In the genomic region with DNA sequence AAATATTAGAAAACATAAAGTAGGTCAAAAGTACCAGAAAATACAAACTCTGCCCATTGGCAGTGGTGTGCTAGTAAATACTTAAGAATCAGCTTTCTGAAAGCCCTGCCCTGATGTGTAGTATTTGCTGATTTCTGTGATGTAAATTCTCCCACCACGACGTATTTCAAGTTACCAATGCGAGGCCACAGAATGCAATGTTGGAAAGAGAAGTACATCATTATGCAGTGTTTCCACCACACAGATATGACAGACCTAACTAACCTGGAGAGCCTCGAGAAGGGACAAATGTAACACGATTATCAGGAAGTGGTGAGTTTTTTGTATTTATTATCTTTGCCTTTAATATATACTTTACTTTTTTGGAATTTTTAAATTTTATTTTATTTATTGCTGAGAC, we compare ENCODE assay signal across 19 cellular contexts. TPM values are rescaled to one million over a fixed set of nuclear protein-coding genes. Genes with fewer than 3 reads are reported as not detected.
DNase-seq lines count a peak whose midpoint lies in the region; ATAC-seq, FAIRE-seq and TF ChIP-seq lines count a peak whose summit lies in the region.
"Had no signal": no experiment of that assay in that cellular context is flagged by ENCODE, and none has a peak within 500 bp of the region (broad histone marks: within the 10 kb centered on the region; RNA-seq: fewer than 3 reads in every experiment).

No MANE protein-coding gene starts in this region.

- TF ChIP-seq POLR2A in HepG2 (IDR thresholded peaks at IDR 0.05; ENCODE audit: insufficient read depth in 1 of 2, low read depth in 2 of 2, low read length in 2 of 2): no peak
- TF ChIP-seq POLR2A in right lobe of liver (IDR thresholded peaks at IDR 0.05): no peak

- no peak for TF ChIP-seq RAD21 in HepG2 (CRISPR knock-in tag; IDR thresholded peaks at IDR 0.05)

- H3K9me3 Mint-ChIP-seq in activated naive CD8-positive, alpha-beta T cell treated with anti-CD3 and anti-CD28 coated beads, Interleukin-2, amount 50 U/mL, for 24 hours: no peaks in the 10 kb centered on the region
- H3K9me3 Mint-ChIP-seq: CD4-positive, alpha-beta memory T cell had no signal

- no peaks in the 10 kb centered on the region for H3K27me3 ChIP-seq in HepG2 (ENCODE audit: control insufficient read depth in 1 of 2, insufficient read depth in 2 of 2, low read length in 2 of 2)
- H3K27me3 ChIP-seq in right lobe of liver: no peaks in the 10 kb centered on the region
- no peaks in the 10 kb centered on the region for H3K27me3 ChIP-seq in neutrophil
- H3K27me3 ChIP-seq in osteoblast (ENCODE audit: insufficient read depth, low read length): no peaks in the 10 kb centered on the region
- H3K27me3 ChIP-seq: heart right ventricle, upper lobe of right lung had no signal

- no peak overlapping the region for H3K9ac ChIP-seq in HepG2 (ENCODE audit: insufficient read depth, low read depth, low read length)

- H3K4me1 ChIP-seq in HepG2 (ENCODE audit: insufficient read depth, low read length) (peaks cover 69% of the 10 kb centered on the region), right lobe of liver (no peaks in the 10 kb centered on the region), neutrophil (ENCODE audit: control insufficient read depth in 1 of 2, insufficient read depth in 1 of 2, low read depth in 1 of 2, low read length in 1 of 2) (peaks cover 74 to 76% of the 10 kb centered on the region in 2 experiments), osteoblast (ENCODE audit: insufficient read depth, low read length) (peaks cover 5% of the 10 kb centered on the region)

- H3K27ac ChIP-seq in HepG2 (ENCODE audit: extremely low read length, insufficient read depth, low read length) (peak overlapping the region; percentile 72), right lobe of liver (no peak overlapping the region), neutrophil (peak overlapping the region; percentile 64), osteoblast (ENCODE audit: low read depth, low read length) (no peak overlapping the region)

- WGBS in HepG2 (ENCODE audit: low lambda C conversion rate): 89% methylated on average over 5 of the region's 5 CpGs
- 70% methylated on average over 5 of the region's 5 CpGs for WGBS in right lobe of liver (ENCODE audit: insufficient coverage, low coverage, low lambda C conversion rate, missing lambda C conversion rate)

- H3K4me1 Mint-ChIP-seq in activated naive CD8-positive, alpha-beta T cell treated with anti-CD3 and anti-CD28 coated beads, Interleukin-2, amount 50 U/mL, for 24 hours: peaks cover 54% of the 10 kb centered on the region

- H3K4me3 ChIP-seq in HepG2 (replicated peaks in 1 of 3; ENCODE audit: insufficient read depth in 1 of 3, low read depth in 2 of 3, low read length in 3 of 3) (no peak overlapping the region), right lobe of liver (no peak overlapping the region), neutrophil (ENCODE audit: low read depth in 1 of 2, low read length in 1 of 2) (no peak overlapping the region), osteoblast (ENCODE audit: insufficient read depth, low read length) (no peak overlapping the region)
- H3K4me3 ChIP-seq: heart right ventricle, upper lobe of right lung had no signal

- H3K4me2 ChIP-seq in HepG2 (ENCODE audit: low read depth, low read length) (no peak overlapping the region), osteoblast (ENCODE audit: insufficient read depth, low read length) (no peak overlapping the region)

- no peak for FAIRE-seq in HepG2 (lab: Jason Lieb, UNC)
- FAIRE-seq: islet of Langerhans had no signal

- POLR2A ChIA-PET in HepG2 (lab: Yijun Ruan, JAX): interaction anchor here (1.1 to 3.3 kb wide), 5 partner anchors 9 to 184 kb away, joined by 3 to 53 read pairs (median 6); a partner anchor contains a TSS

- no peak overlapping the region for H3K4me3 Mint-ChIP-seq in activated naive CD8-positive, alpha-beta T cell treated with anti-CD3 and anti-CD28 coated beads, Interleukin-2, amount 50 U/mL, for 24 hours
- H3K4me3 Mint-ChIP-seq: activated naive CD8-positive, alpha-beta T cell; CD4-positive, alpha-beta memory T cell had no signal

- H2AFZ ChIP-seq in HepG2 (ENCODE audit: low read length): no peak overlapping the region
- H2AFZ ChIP-seq in osteoblast (ENCODE audit: low read length): no peak overlapping the region

- H3K9me3 ChIP-seq in HepG2 (ENCODE audit: low read length) (no peaks in the 10 kb centered on the region), right lobe of liver (no peaks in the 10 kb centered on the region), neutrophil (no peaks in the 10 kb centered on the region), osteoblast (ENCODE audit: low read depth, low read length) (no peaks in the 10 kb centered on the region)
- H3K9me3 ChIP-seq: heart right ventricle, upper lobe of right lung had no signal

- no peak for TF ChIP-seq EP300 in HepG2 (IDR thresholded peaks at IDR 0.05; ENCODE audit: low read depth in 2 of 2, low read length in 2 of 2)
- TF ChIP-seq EP300 in HepG2 (CRISPR knock-in tag; IDR thresholded peaks at IDR 0.05; ENCODE audit: borderline replicate concordance): no peak

- H3K79me2 ChIP-seq in HepG2 (ENCODE audit: insufficient read depth, low read length): no peaks in the 10 kb centered on the region
- H3K79me2 ChIP-seq in osteoblast (ENCODE audit: insufficient read depth, low read length): no peaks in the 10 kb centered on the region

- H3K36me3 ChIP-seq in HepG2 (replicated peaks in 1 of 2; ENCODE audit: control insufficient read depth in 1 of 2, insufficient read depth in 2 of 2, low read length in 2 of 2) (no peaks in the 10 kb centered on the region), right lobe of liver (no peaks in the 10 kb centered on the region), neutrophil (no peaks in the 10 kb centered on the region), osteoblast (ENCODE audit: insufficient read depth, low read length) (no peaks in the 10 kb centered on the region)
- H3K36me3 ChIP-seq: heart right ventricle, upper lobe of right lung had no signal

- no peaks in the 10 kb centered on the region for H3K27me3 Mint-ChIP-seq in activated naive CD8-positive, alpha-beta T cell treated with anti-CD3 and anti-CD28 coated beads, Interleukin-2, amount 50 U/mL, for 24 hours
- H3K27me3 Mint-ChIP-seq: activated naive CD8-positive, alpha-beta T cell; CD4-positive, alpha-beta memory T cell had no signal

- peaks cover 2% of the 10 kb centered on the region for H3K36me3 Mint-ChIP-seq in activated naive CD8-positive, alpha-beta T cell treated with anti-CD3 and anti-CD28 coated beads, Interleukin-2, amount 50 U/mL, for 24 hours (ENCODE audit: low read depth)
- H3K36me3 Mint-ChIP-seq: activated naive CD8-positive, alpha-beta T cell; CD4-positive, alpha-beta memory T cell had no signal

- intact Hi-C loops in HepG2 (cut with micrococcal nuclease; ENCODE audit: unreplicated experiment) (no loop called here), right lobe of liver (cut with DNase I) (loop anchor here in 1 of 2 donors (10.0 kb wide), 1 partner anchor 113 kb away; no protein-coding TSS in a partner anchor)

- H3K27ac Mint-ChIP-seq in activated naive CD8-positive, alpha-beta T cell treated with anti-CD3 and anti-CD28 coated beads, Interleukin-2, amount 50 U/mL, for 24 hours: no peak overlapping the region
- H3K27ac Mint-ChIP-seq: activated naive CD8-positive, alpha-beta T cell; CD4-positive, alpha-beta memory T cell had no signal

- no TSS peak for BruUV-seq in HepG2 (replicated peaks; lab: Mats Ljungman, UMichigan)

- ATAC-seq in HepG2 (no peak), right lobe of liver (no peak), HG03159 (IDR thresholded peaks at IDR 0.05; ENCODE audit: unreplicated experiment) (no peak), HG02973 (IDR thresholded peaks at IDR 0.05; ENCODE audit: unreplicated experiment) (no peak)
- peak; percentile 55 for ATAC-seq in activated naive CD8-positive, alpha-beta T cell treated with anti-CD3 and anti-CD28 coated beads, Interleukin-2, amount 50 U/mL, for 24 hours

- no peak for DNase-seq in HepG2 (ENCODE audit: low spot score)
- no peak for DNase-seq in right lobe of liver
- no peak for DNase-seq in activated naive CD8-positive, alpha-beta T cell treated with anti-CD3 and anti-CD28 coated beads, Interleukin-2, amount 50 U/mL, for 24 hours
- no peak for DNase-seq in effector CD4-positive, alpha-beta T cell
- no peak for DNase-seq in osteoblast (ENCODE audit: insufficient read length, low spot score, missing footprints)
- DNase-seq: activated CD4-positive, alpha-beta T cell treated with anti-CD3 and anti-CD28 coated beads, Interleukin-2, amount 50 U/mL, for 1 hour; activated T-cell treated with anti-CD3 and anti-CD28 coated beads, Interleukin-2, amount 50 U/mL, for 1 hour; CD4-positive, alpha-beta memory T cell; DND-41; heart right ventricle; NCI-H146; stimulated activated CD4-positive, alpha-beta T cell treated with anti-CD3 and anti-CD28 coated beads, Interleukin-4, amount 100 ng/mL, for 24 hours; stimulated activated CD8-positive, alpha-beta memory T cell treated with anti-CD3 and anti-CD28 coated beads, Interleukin-4, amount 100 ng/mL, for 48 hours; upper lobe of right lung had no signal

- H4K20me1 ChIP-seq in HepG2 (ENCODE audit: insufficient read depth, low read length): no peaks in the 10 kb centered on the region
- no peaks in the 10 kb centered on the region for H4K20me1 ChIP-seq in osteoblast (ENCODE audit: insufficient read depth, low read length)

- CTCF ChIA-PET in HepG2 (lab: Yijun Ruan, JAX; ENCODE audit: low intra/inter-chr PET ratio, low total read pairs): no interaction called here

- in situ Hi-C loops in HepG2 (cut with HindIII; ENCODE audit: extremely low pct_ligation_motif_present, low pct_unique_long_range_greater_than_20kb): no loop called here

- no peak for TF ChIP-seq CTCF in HepG2 (CRISPR knock-in tag; IDR thresholded peaks at IDR 0.05)
- no peak for TF ChIP-seq CTCF in right lobe of liver (IDR thresholded peaks at IDR 0.05)
- no peak for TF ChIP-seq CTCF in neutrophil (IDR thresholded peaks at IDR 0.05)
- no peak for TF ChIP-seq CTCF in osteoblast (IDR thresholded peaks at IDR 0.05; ENCODE audit: extremely low read depth, low read depth, low read length)

RNA-seq across cellular contexts. Expression of a gene that starts 11.7 kb away (rescaled TPM):
- total RNA-seq in HepG2 (2016; rRNA removed; fragmentation: Illumina TruSeq; extraction: Trizol) (19.3 and 21.8 TPM in 2 replicates), right lobe of liver (10 to 100 TPM in 1 of 6 experiments, 1 to 10 TPM in 5; 3.1 to 21.9 (median 6.1) TPM), osteoblast (10.3 and 14.5 TPM in 2 replicates)
- 12.2 and 13.6 TPM in 2 replicates for total RNA-seq in HepG2 (2016; cell fraction: cytosol; rRNA removed; fragmentation: Illumina TruSeq; extraction: Trizol; ENCODE audit: low read depth)
- 18.0 and 21.2 TPM in 2 replicates for total RNA-seq in HepG2 (2016; cell fraction: insoluble cytoplasmic fraction; rRNA removed; fragmentation: Illumina TruSeq; extraction: Trizol)
- total RNA-seq in HepG2 (2016; cell fraction: membrane; rRNA removed; fragmentation: Illumina TruSeq; extraction: Trizol): 15.3 and 19.2 TPM in 2 replicates
- total RNA-seq in HepG2 (2016; cell fraction: nucleus; rRNA removed; fragmentation: Illumina TruSeq; extraction: Trizol): 22.1 and 23.1 TPM in 2 replicates
- 26.6 and 37.9 TPM in 2 replicates for polyA plus RNA-seq in HepG2 (2011; rRNA removed)
- polyA plus RNA-seq in HepG2 (2011; cell fraction: cytosol; rRNA removed): 12.9 and 14.6 TPM in 2 replicates
- 26.9 and 27.5 TPM in 2 replicates for polyA plus RNA-seq in HepG2 (2011; cell fraction: nucleus; rRNA removed)
- polyA plus RNA-seq in HepG2 (2012): 11.2 and 14.3 TPM in 2 replicates
- 8.6 and 13.3 TPM in 2 replicates for polyA plus RNA-seq in HepG2 (2016; cell fraction: cytosol; fragmentation: Illumina TruSeq; extraction: Trizol; ENCODE audit: low read depth)
- polyA plus RNA-seq in HepG2 (2016; cell fraction: insoluble cytoplasmic fraction; fragmentation: Illumina TruSeq; extraction: Trizol; ENCODE audit: low read depth): 15.6 and 17.9 TPM in 2 replicates
- 9.4 and 12.4 TPM in 2 replicates for polyA plus RNA-seq in HepG2 (2016; cell fraction: membrane; fragmentation: Illumina TruSeq; extraction: Trizol; ENCODE audit: low read depth)
- polyA plus RNA-seq in HepG2 (2016; cell fraction: nucleus; fragmentation: Illumina TruSeq; extraction: Trizol; ENCODE audit: insufficient read depth, low read depth): 41.0 and 46.6 TPM in 2 replicates
- 15.0 and 17.4 TPM in 2 replicates for polyA minus RNA-seq in HepG2 (2011; rRNA and poly(A)+ RNA removed; ENCODE audit: low replicate concordance)
- 7.3 and 10.3 TPM in 2 replicates for polyA minus RNA-seq in HepG2 (2011; cell fraction: cytosol; rRNA and poly(A)+ RNA removed)
- 30.6 and 31.2 TPM in 2 replicates for polyA minus RNA-seq in HepG2 (2011; cell fraction: nucleus; rRNA and poly(A)+ RNA removed)

Comparison
In these comparisons a context has a peak if more than half of its experiments do, and no peak if none do; other contexts are left out.
1. H3K27ac ChIP-seq: peak in HepG2 (single experiment) and neutrophil (single experiment); none in right lobe of liver (0 of 3) and osteoblast (single experiment).